ENCODE assay signal across 18 cellular contexts in genomic region chr1:217067642-217068041, GRCh38.
DNase-seq lines count a peak whose midpoint lies in the region; ATAC-seq, FAIRE-seq and TF ChIP-seq lines count a peak whose summit lies in the region.
"Had no signal": no experiment of that assay in that cellular context is flagged by ENCODE, and none has a peak within 500 bp of the region (broad histone marks: within the 10 kb centered on the region; RNA-seq: fewer than 3 reads in every experiment).

No MANE protein-coding gene starts in this region.

- H3K9me3 Mint-ChIP-seq in activated CD8-positive, alpha-beta memory T cell treated with anti-CD3 and anti-CD28 coated beads, Interleukin-2, amount 10 ng/mL, durations not matched to agents 7 days and 5 days (ENCODE audit: low read depth) = no peaks in the 10 kb centered on the region

- ATAC-seq in GM19351 (IDR thresholded peaks at IDR 0.05; ENCODE audit: unreplicated experiment) = peak; percentile 59
- ATAC-seq in HG03378 (IDR thresholded peaks at IDR 0.05; ENCODE audit: unreplicated experiment) = peak; percentile 65
- no peak for ATAC-seq in GM21619 (IDR thresholded peaks at IDR 0.05; ENCODE audit: unreplicated experiment)
- no peak for ATAC-seq in GM18873 (IDR thresholded peaks at IDR 0.05; ENCODE audit: low FRiP score, unreplicated experiment)
- ATAC-seq in activated CD8-positive, alpha-beta memory T cell treated with anti-CD3 and anti-CD28 coated beads, Interleukin-2, amount 10 ng/mL, durations not matched to agents 7 days and 5 days = no peak
- ATAC-seq: Right ventricle myocardium inferior had no signal

- no peak for DNase-seq in D721Med (ENCODE audit: insufficient read length, low spot score)
- peak; percentile 75 for DNase-seq in epithelial cell of esophagus (ENCODE audit: low read depth)
- DNase-seq in HUDEP-2 (lab: John Stamatoyannopoulos, UW; ENCODE audit: unreplicated experiment in 76 of 76) = no peak
- no peak for DNase-seq in activated CD8-positive, alpha-beta memory T cell treated with anti-CD3 and anti-CD28 coated beads, Interleukin-2, amount 10 ng/mL, durations not matched to agents 7 days and 5 days
- DNase-seq: 8988T, DMS153, NCI-H187 treated with DMSO at 0.1 percent for 48 hours, NCI-H2171, NCI-H446 treated with DMSO at 0.1 percent for 48 hours, NCI-H748 treated with DMSO at 0.1 percent for 48 hours had no signal

- no peak for TF ChIP-seq CTCF in D721Med (IDR thresholded peaks at IDR 0.05; ENCODE audit: insufficient read depth, missing control alignments)
- no peak for TF ChIP-seq CTCF in epithelial cell of esophagus (IDR thresholded peaks at IDR 0.05; ENCODE audit: insufficient read depth, low read depth, low read length, missing control alignments)

- H3K4me1 Mint-ChIP-seq in activated CD8-positive, alpha-beta memory T cell treated with anti-CD3 and anti-CD28 coated beads, Interleukin-2, amount 10 ng/mL, durations not matched to agents 7 days and 5 days = no peaks in the 10 kb centered on the region

- CTCF ChIA-PET in activated CD8-positive, alpha-beta memory T cell treated with anti-CD3 and anti-CD28 coated beads, Interleukin-2, amount 10 ng/mL, durations not matched to agents 7 days and 5 days (lab: Charles Lee) = no interaction called here

- no peak overlapping the region for H3K4me3 Mint-ChIP-seq in activated CD8-positive, alpha-beta memory T cell treated with anti-CD3 and anti-CD28 coated beads, Interleukin-2, amount 10 ng/mL, durations not matched to agents 7 days and 5 days

- H3K4me3 ChIP-seq in epithelial cell of esophagus (ENCODE audit: low read length) = no peak overlapping the region
- H3K4me3 ChIP-seq: BLaER1 treated with 17β-estradiol and CSF1 and Interleukin-3, amounts not matched to agents 10 nM and 100 nM; SK-N-MC had no signal

- FAIRE-seq in D721Med (lab: Jason Lieb, UNC) = peak; percentile 35
- FAIRE-seq: H54 had no signal

- no peaks in the 10 kb centered on the region for H3K36me3 Mint-ChIP-seq in activated CD8-positive, alpha-beta memory T cell treated with anti-CD3 and anti-CD28 coated beads, Interleukin-2, amount 10 ng/mL, durations not matched to agents 7 days and 5 days

- H3K27me3 Mint-ChIP-seq in activated CD8-positive, alpha-beta memory T cell treated with anti-CD3 and anti-CD28 coated beads, Interleukin-2, amount 10 ng/mL, durations not matched to agents 7 days and 5 days = no peaks in the 10 kb centered on the region

- H3K27ac Mint-ChIP-seq in activated CD8-positive, alpha-beta memory T cell treated with anti-CD3 and anti-CD28 coated beads, Interleukin-2, amount 10 ng/mL, durations not matched to agents 7 days and 5 days = no peak overlapping the region

Comparison
In these comparisons a context has a peak if more than half of its experiments do, and no peak if none do; other contexts are left out.
1. ATAC-seq: peak in GM19351 (single experiment) and HG03378 (single experiment); none in GM21619 (single experiment), GM18873 (single experiment) and activated CD8-positive, alpha-beta memory T cell treated with anti-CD3 and anti-CD28 coated beads, Interleukin-2, amount 10 ng/mL, durations not matched to agents 7 days and 5 days (single experiment).